Comparison of ENCODE assay signal across 13 cellular contexts in genomic region chr12:88960213-88960878, GRCh38.
DNase-seq lines count a peak whose midpoint lies in the region; ATAC-seq lines count a peak whose summit lies in the region.
"Had no signal": no experiment of that assay in that cellular context is flagged by ENCODE, and none has a peak within 500 bp of the region (broad histone marks: within the 10 kb centered on the region; RNA-seq: fewer than 3 reads in every experiment).

No MANE protein-coding gene starts in this region.

- intact Hi-C loops in posterior vena cava (cut with DNase I) = no loop called here

- no peak for ATAC-seq in left lobe of liver
- ATAC-seq: natural killer cell had no signal

- DNase-seq in NCI-H1417 (lab: John Stamatoyannopoulos, UW) (peak in 2 of 3 experiments; percentile 34 to 41), NCI-H1417 treated with DMSO at 0.1 percent for 48 hours (lab: John Stamatoyannopoulos, UW) (no peak), NCI-H2196 (lab: John Stamatoyannopoulos, UW; ENCODE audit: unreplicated experiment) (peak; percentile 11), fibroblast of gingiva (ENCODE audit: low read depth) (peak; percentile 8), renal cortical epithelial cell (ENCODE audit: low read depth) (peak; percentile 72), posterior vena cava (ENCODE audit: low spot score) (no peak), NCI-H446 treated with DMSO at 0.1 percent for 48 hours (lab: John Stamatoyannopoulos, UW) (no peak), left lobe of liver (ENCODE audit: low spot score) (no peak)
- DNase-seq: activated CD4-positive, alpha-beta memory T cell treated with anti-CD3 and anti-CD28 coated beads for 36 hours; effector CD8-positive, alpha-beta T cell; GOT3; natural killer cell; NK-92 treated with Interleukin-12 subunit alpha and Interleukin-12 subunit beta, amount 100 ng/mL, for 24 hours had no signal

Comparison
In these comparisons a context has a peak if more than half of its experiments do, and no peak if none do; other contexts are left out.
1. DNase-seq: peak in NCI-H1417 (2 of 3), NCI-H2196 (single experiment), fibroblast of gingiva (single experiment) and renal cortical epithelial cell (single experiment); none in NCI-H1417 treated with DMSO at 0.1 percent for 48 hours (single experiment), posterior vena cava (single experiment), NCI-H446 treated with DMSO at 0.1 percent for 48 hours (single experiment) and left lobe of liver (single experiment).